Comparison of ENCODE assay signal across 11 cellular contexts in genomic region chr1:241637046-241637590, GRCh38. TPM values are rescaled to one million over a fixed set of nuclear protein-coding genes. Genes with fewer than 3 reads are reported as not detected.
A peak's percentile ranks its signal among the peaks of the same experiment; 100 is the strongest.
DNase-seq lines count a peak whose midpoint lies in the region; ATAC-seq and TF ChIP-seq lines count a peak whose summit lies in the region.
"Had no signal": no experiment of that assay in that cellular context is flagged by ENCODE, and none has a peak within 500 bp of the region (broad histone marks: within the 10 kb centered on the region; RNA-seq: fewer than 3 reads in every experiment).

No MANE protein-coding gene starts in this region.

- H3K27ac ChIP-seq in DND-41 (ENCODE audit: low read length): no peak overlapping the region
- no peak overlapping the region for H3K27ac ChIP-seq in MM.1S (ENCODE audit: low read length)

- H3K4me3 ChIP-seq in DND-41 (ENCODE audit: low read depth in 1 of 2, low read length in 2 of 2) (peak overlapping the region in 1 of 2 experiments; percentile 100; a peak in 2 of 4 replicates), MM.1S (ENCODE audit: low read length) (no peak overlapping the region), neuron (ENCODE audit: low read length) (peak overlapping the region; percentile 6)

- H4K20me1 ChIP-seq in DND-41 (ENCODE audit: insufficient read depth, low read length) (peaks cover 5% of the 10 kb centered on the region; the same call in 1 of the 2 replicates), MM.1S (ENCODE audit: insufficient read depth, low read length) (no peaks in the 10 kb centered on the region)

- peaks cover 60% of the 10 kb centered on the region for H3K79me2 ChIP-seq in DND-41 (ENCODE audit: insufficient read depth, low read length)
- H3K79me2 ChIP-seq in MM.1S (ENCODE audit: low read length): peaks cover 74% of the 10 kb centered on the region

- peaks cover 32% of the 10 kb centered on the region for H3K4me1 Mint-ChIP-seq in activated CD4-positive, alpha-beta memory T cell treated with anti-CD3 and anti-CD28 coated beads, Interleukin-2, amount 10 ng/mL, durations not matched to agents 7 days and 5 days

- H3K27ac Mint-ChIP-seq in activated CD4-positive, alpha-beta memory T cell treated with anti-CD3 and anti-CD28 coated beads, Interleukin-2, amount 10 ng/mL, durations not matched to agents 7 days and 5 days: no peak overlapping the region

- POLR2A ChIA-PET in activated CD4-positive, alpha-beta memory T cell treated with anti-CD3 and anti-CD28 coated beads, Interleukin-2, amount 10 ng/mL, durations not matched to agents 7 days and 5 days (lab: Charles Lee): interaction anchor here (0.8 kb wide), 1 partner anchor 119 kb away, joined by 3 read pairs; no protein-coding TSS in a partner anchor

- CTCF ChIA-PET in activated CD4-positive, alpha-beta memory T cell treated with anti-CD3 and anti-CD28 coated beads, Interleukin-2, amount 10 ng/mL, durations not matched to agents 7 days and 5 days (lab: Charles Lee): interaction anchor here (0.5 kb wide), 1 partner anchor 248 kb away, joined by 3 read pairs; no protein-coding TSS in a partner anchor

- no peaks in the 10 kb centered on the region for H3K27me3 Mint-ChIP-seq in activated CD4-positive, alpha-beta memory T cell treated with anti-CD3 and anti-CD28 coated beads, Interleukin-2, amount 10 ng/mL, durations not matched to agents 7 days and 5 days

- no peak for TF ChIP-seq CTCF in DND-41 (IDR thresholded peaks at IDR 0.05; ENCODE audit: borderline replicate concordance, extremely low read depth, low read length, poor library complexity, severe bottlenecking)
- no peak for TF ChIP-seq CTCF in MM.1S (IDR thresholded peaks at IDR 0.05; ENCODE audit: low read length)

- no peaks in the 10 kb centered on the region for H3K9me2 ChIP-seq in MM.1S (replicated peaks; ENCODE audit: insufficient read depth, low read length)

- peaks cover 23% of the 10 kb centered on the region for H3K36me3 Mint-ChIP-seq in activated CD4-positive, alpha-beta memory T cell treated with anti-CD3 and anti-CD28 coated beads, Interleukin-2, amount 10 ng/mL, durations not matched to agents 7 days and 5 days (ENCODE audit: low read depth)

- H3K9me3 ChIP-seq in DND-41 (ENCODE audit: insufficient read depth, low read length, severe bottlenecking) (no peaks in the 10 kb centered on the region), MM.1S (replicated peaks; ENCODE audit: insufficient read depth, low read length) (no peaks in the 10 kb centered on the region), neuron (ENCODE audit: low read length) (peaks cover 12% of the 10 kb centered on the region)

- no peak for DNase-seq in DND-41
- no peak for DNase-seq in MM.1S
- peak; percentile 36 for DNase-seq in dedifferentiated amniotic fluid mesenchymal stem cell (ENCODE audit: extremely low spot score)
- no peak for DNase-seq in germinal center (ENCODE audit: low spot score)
- no peak for DNase-seq in activated CD4-positive, alpha-beta memory T cell treated with anti-CD3 and anti-CD28 coated beads, Interleukin-2, amount 10 ng/mL, durations not matched to agents 7 days and 5 days
- DNase-seq in GM19240 (ENCODE audit: insufficient read length, low spot score): no peak
- DNase-seq: kidney had no signal

- peaks cover 5% of the 10 kb centered on the region; the same call in 1 of the 2 replicates for H3F3A ChIP-seq in MM.1S (ENCODE audit: insufficient read depth, low read length)

- H3K9me3 Mint-ChIP-seq in activated CD4-positive, alpha-beta memory T cell treated with anti-CD3 and anti-CD28 coated beads, Interleukin-2, amount 10 ng/mL, durations not matched to agents 7 days and 5 days: no peaks in the 10 kb centered on the region

- H3K4me2 ChIP-seq in DND-41 (ENCODE audit: insufficient read depth, low read length) (peak overlapping the region; percentile 94), MM.1S (ENCODE audit: low read depth, low read length) (peak overlapping the region; percentile 81)

- H3K9ac ChIP-seq in DND-41 (ENCODE audit: low read depth, low read length) (no peak overlapping the region), MM.1S (ENCODE audit: low read length) (no peak overlapping the region)

- no peak overlapping the region for H3K4me3 Mint-ChIP-seq in activated CD4-positive, alpha-beta memory T cell treated with anti-CD3 and anti-CD28 coated beads, Interleukin-2, amount 10 ng/mL, durations not matched to agents 7 days and 5 days

- H2AFZ ChIP-seq in DND-41 (ENCODE audit: low read depth, low read length): no peak overlapping the region
- no peak overlapping the region for H2AFZ ChIP-seq in MM.1S (ENCODE audit: low read length)
- H2AFZ ChIP-seq in neuron (ENCODE audit: low read depth, low read length): no peak overlapping the region

- H3K36me3 ChIP-seq in DND-41 (ENCODE audit: insufficient read depth, low read length): peaks cover 44% of the 10 kb centered on the region
- peaks cover 12% of the 10 kb centered on the region for H3K36me3 ChIP-seq in MM.1S (replicated peaks; ENCODE audit: insufficient read depth, low read length)
- peaks cover 45% of the 10 kb centered on the region for H3K36me3 ChIP-seq in neuron (ENCODE audit: insufficient read depth, low read length)

- ATAC-seq in DND-41 (ENCODE audit: insufficient read depth, low read depth): no peak
- no peak for ATAC-seq in HG02571 (IDR thresholded peaks at IDR 0.05; ENCODE audit: unreplicated experiment)

- H3K27me3 ChIP-seq in DND-41 (ENCODE audit: insufficient read depth, low read length, poor library complexity) (no peaks in the 10 kb centered on the region), MM.1S (replicated peaks; ENCODE audit: insufficient read depth, low read length) (no peaks in the 10 kb centered on the region), neuron (ENCODE audit: insufficient read depth, low read length) (no peaks in the 10 kb centered on the region)

- H3K4me1 ChIP-seq in DND-41 (ENCODE audit: insufficient read depth, low read length): peaks cover 44% of the 10 kb centered on the region
- H3K4me1 ChIP-seq in MM.1S (ENCODE audit: low read length): peaks cover 34% of the 10 kb centered on the region
- peaks cover 11% of the 10 kb centered on the region for H3K4me1 ChIP-seq in neuron (ENCODE audit: insufficient read depth, low read length)

RNA-seq across cellular contexts. Expression of gene CHML, which starts 3.1 kb away (rescaled TPM):
- 1 to 10 TPM; 8.9 to 9.9 TPM for total RNA-seq in activated CD4-positive, alpha-beta memory T cell treated with anti-CD3 and anti-CD28 coated beads, Interleukin-2, amount 10 ng/mL, durations not matched to agents 7 days and 5 days

RNA-seq across cellular contexts. Expression of gene OPN3, which starts 3.1 kb away (rescaled TPM):
- 1 to 10 TPM; 8.0 to 9.6 TPM for total RNA-seq in activated CD4-positive, alpha-beta memory T cell treated with anti-CD3 and anti-CD28 coated beads, Interleukin-2, amount 10 ng/mL, durations not matched to agents 7 days and 5 days

RNA-seq across cellular contexts. Expression of gene WDR64, which starts 15.0 kb away (rescaled TPM):
- total RNA-seq in activated CD4-positive, alpha-beta memory T cell treated with anti-CD3 and anti-CD28 coated beads, Interleukin-2, amount 10 ng/mL, durations not matched to agents 7 days and 5 days: under 1 TPM in 1 of 2 experiments, not detected in 1; 0.13 TPM
- total RNA-seq: kidney, NCI-H460, pulmonary artery endothelial cell had no signal
